Comparison of ENCODE assay signal across 8 cellular contexts in genomic region chr7:29243777-29244655, GRCh38. TPM values are rescaled to one million over a fixed set of nuclear protein-coding genes. Genes with fewer than 3 reads are reported as not detected.
DNase-seq lines count a peak whose midpoint lies in the region; ATAC-seq, FAIRE-seq and TF ChIP-seq lines count a peak whose summit lies in the region.

No MANE protein-coding gene starts in this region.

- H3K4me1 ChIP-seq in HCT116 (ENCODE audit: control insufficient read depth in 1 of 2, insufficient read depth in 2 of 2, low read length in 2 of 2) (no peaks in the 10 kb centered on the region), iPS-18a (ENCODE audit: control insufficient read depth, low read depth, low read length) (peaks cover 13% of the 10 kb centered on the region)

- H4K20me1 ChIP-seq in HCT116 (ENCODE audit: insufficient read depth), result no peaks in the 10 kb centered on the region

- no peaks in the 10 kb centered on the region for H3K36me3 ChIP-seq in HCT116 (ENCODE audit: control insufficient read depth in 1 of 2, insufficient read depth in 2 of 2, low read length in 2 of 2)
- no peaks in the 10 kb centered on the region for H3K36me3 ChIP-seq in iPS-18a (ENCODE audit: control insufficient read depth, low read depth, low read length)

- H3K27ac ChIP-seq in HCT116 (ENCODE audit: low read depth, low read length), result no peak overlapping the region
- H3K27ac ChIP-seq in iPS-18a (ENCODE audit: low read length), result peak overlapping the region; percentile 25

- H3K4me3 ChIP-seq in HCT116 (replicated peaks in 1 of 2; ENCODE audit: low read depth in 1 of 2, low read length in 2 of 2) (no peak overlapping the region), iPS-18a (ENCODE audit: low read length) (no peak overlapping the region)

- no TSS peak for BruUV-seq in HCT116 (replicated peaks; lab: Mats Ljungman, UMichigan)

- peak; percentile 32 for TF ChIP-seq RAD21 in HCT116 (IDR thresholded peaks at IDR 0.05; ENCODE audit: low read depth)

- H3K9me2 ChIP-seq in HCT116 (ENCODE audit: insufficient read depth), result no peaks in the 10 kb centered on the region

- H3K4me2 ChIP-seq in HCT116 (ENCODE audit: low read length), result no peak overlapping the region

- peak; percentile 89 for ATAC-seq in HCT116
- ATAC-seq in HG02678 (IDR thresholded peaks at IDR 0.05; ENCODE audit: unreplicated experiment), result no peak
- no peak for ATAC-seq in left colon

- peak; percentile 9 to 62 (median 59); a peak in 4 of 6 replicates for TF ChIP-seq CTCF in HCT116 (IDR thresholded peaks at IDR 0.05 in 2 of 3, conservative IDR thresholded peaks at IDR 0.05 in 1 of 3; ENCODE audit: borderline replicate concordance in 1 of 3, insufficient read depth in 1 of 3, low read depth in 2 of 3, low read length in 2 of 3)

- CTCF ChIA-PET in HCT116 (lab: Charles Lee), result no interaction called here

- H3K27me3 ChIP-seq in HCT116 (ENCODE audit: insufficient read depth, low read length) (no peaks in the 10 kb centered on the region), iPS-18a (ENCODE audit: control insufficient read depth, insufficient read depth, low read length) (no peaks in the 10 kb centered on the region)

- no peaks in the 10 kb centered on the region for H3K79me2 ChIP-seq in HCT116 (ENCODE audit: insufficient read depth, low read length)

- no peak overlapping the region for H2AFZ ChIP-seq in HCT116 (ENCODE audit: low read depth, low read length, poor library complexity, severe bottlenecking)

- POLR2A ChIA-PET in HCT116 (lab: Charles Lee), result no interaction called here

- DNase-seq in AML-193 (lab: John Stamatoyannopoulos, UW), result peak; percentile 22
- DNase-seq in HCT116 (ENCODE audit: low read depth, low spot score), result peak; percentile 29
- DNase-seq in T-helper 22 cell (ENCODE audit: low read depth), result peak; percentile 9
- DNase-seq in GM12891 (ENCODE audit: insufficient read length, low spot score), result no peak
- DNase-seq in GDM1 (lab: John Stamatoyannopoulos, UW), result no peak
- DNase-seq in left colon, result no peak

- RAD21 ChIA-PET in HCT116 (lab: Charles Lee; ENCODE audit: low non-redundant PET in 1 of 2, low total read pairs in 2 of 2, uncharacterized antibody in 2 of 2, unreplicated experiment in 2 of 2), result no interaction called here

- intact Hi-C loops in HCT116 (cut with micrococcal nuclease), result loop anchor here (5.0 kb wide), 1 partner anchor 163 kb away; no protein-coding TSS in a partner anchor
- intact Hi-C loops in left colon (cut with DNase I, micrococcal nuclease), result no loop called here

- no peak for TF ChIP-seq POLR2A in HCT116 (IDR thresholded peaks at IDR 0.05; ENCODE audit: borderline replicate concordance, extremely low read depth, insufficient read depth, insufficient read length)
- TF ChIP-seq POLR2A in GM12891 (IDR thresholded peaks at IDR 0.05; ENCODE audit: low read depth, low read length), result no peak

- H3K9ac ChIP-seq in HCT116 (ENCODE audit: low read length) (no peak overlapping the region), iPS-18a (ENCODE audit: low read length) (no peak overlapping the region)

- H3K9me3 ChIP-seq in HCT116 (ENCODE audit: control insufficient read depth in 1 of 2, insufficient read depth in 1 of 2, low read depth in 1 of 2, low read length in 2 of 2) (no peaks in the 10 kb centered on the region), iPS-18a (ENCODE audit: control insufficient read depth, low read depth, low read length) (no peaks in the 10 kb centered on the region)

- no peak for FAIRE-seq in GM12891 (lab: Jason Lieb, UNC)

TF ChIP-seq in HCT116, 20 proteins besides CTCF, POLR2A, EP300 and RAD21:
- no peak for TF ChIP-seq TCF7L2 (IDR thresholded peaks at IDR 0.05; ENCODE audit: borderline replicate concordance, extremely low read depth, insufficient read depth, insufficient read length)
- TF ChIP-seq SRF (IDR thresholded peaks at IDR 0.05; ENCODE audit: low read depth), result no peak
- no peak for TF ChIP-seq SP1 (IDR thresholded peaks at IDR 0.05; ENCODE audit: low read depth)
- no peak for TF ChIP-seq YY1 (IDR thresholded peaks at IDR 0.05; ENCODE audit: extremely low read depth, insufficient replicate concordance, low read depth, low read length)
- no peak for TF ChIP-seq REST (IDR thresholded peaks at IDR 0.05; ENCODE audit: low read depth)
- TF ChIP-seq ZNF274 (IDR thresholded peaks at IDR 0.05; ENCODE audit: low read depth, low read length), result no peak
- no peak for TF ChIP-seq JUND (IDR thresholded peaks at IDR 0.05)
- no peak for TF ChIP-seq POLR2AphosphoS5 (IDR thresholded peaks at IDR 0.05; ENCODE audit: low read depth, low read length)

TF ChIP-seq in GM12891, 5 proteins besides CTCF, POLR2A, EP300 and RAD21:
- TF ChIP-seq PAX5 (IDR thresholded peaks at IDR 0.05; ENCODE audit: insufficient read depth, low read length, severe bottlenecking), result no peak
- no peak for TF ChIP-seq SPI1 (IDR thresholded peaks at IDR 0.05; ENCODE audit: low read depth, low read length)
- no peak for TF ChIP-seq POU2F2 (IDR thresholded peaks at IDR 0.05; ENCODE audit: low read depth, low read length)
- no peak for TF ChIP-seq POLR2AphosphoS5 (IDR thresholded peaks at IDR 0.05; ENCODE audit: low read depth, low read length)
- TF ChIP-seq TAF1 (IDR thresholded peaks at IDR 0.05; ENCODE audit: low read depth, low read length), result no peak

RNA-seq across cellular contexts. Expression of gene CHN2, which starts 49.4 kb away (rescaled TPM):
- total RNA-seq in HCT116 (2021; ENCODE audit: unreplicated experiment) (2.1 TPM), left colon (10 to 100 TPM; 30.0 to 32.9 TPM)
- polyA plus RNA-seq in HCT116 (2012), result 1.1 and 1.7 TPM in 2 replicates
- not detected for polyA plus RNA-seq in GM12891 (2012; ENCODE audit: low read depth, missing spikeins)

Comparison
In these comparisons a context has a peak if more than half of its experiments do, and no peak if none do; other contexts are left out.
1. DNase-seq: peak in AML-193 (2 of 2), HCT116 (single experiment) and T-helper 22 cell (single experiment); none in GM12891 (single experiment), GDM1 (single experiment) and left colon (0 of 2).